Comparison of ENCODE assay signal across 8 cellular contexts in genomic region chr1:23567996-23568607, GRCh38. TPM values are rescaled to one million over a fixed set of nuclear protein-coding genes. Genes with fewer than 3 reads are reported as not detected.
A peak's percentile ranks its signal among the peaks of the same experiment; 100 is the strongest.
DNase-seq lines count a peak whose midpoint lies in the region; ATAC-seq and TF ChIP-seq lines count a peak whose summit lies in the region.

No MANE protein-coding gene starts in this region.

- TF ChIP-seq POLR2A in erythroblast (IDR thresholded peaks at IDR 0.05; ENCODE audit: low read length): no peak

- H3K4me3 Mint-ChIP-seq in activated T-helper 17 cell treated with anti-CD3 and anti-CD28 coated beads, Interleukin-2, amount 50 U/mL, for 72 hours: peak overlapping the region; percentile 68

- DNase-seq in right cardiac atrium (peak in 2 of 3 donors; percentile 83 to 84), retina (peak; percentile 69), dedifferentiated amniotic fluid mesenchymal stem cell (ENCODE audit: extremely low spot score) (no peak), GM19238 (ENCODE audit: insufficient read length, low spot score) (no peak), erythroblast (lab: John Stamatoyannopoulos, UW) (no peak)

- no peaks in the 10 kb centered on the region for H3K9me3 ChIP-seq in right cardiac atrium (ENCODE audit: control insufficient read depth, low read length)

- H3K27ac Mint-ChIP-seq in activated T-helper 17 cell treated with anti-CD3 and anti-CD28 coated beads, Interleukin-2, amount 50 U/mL, for 72 hours: peak overlapping the region; percentile 12

- peaks cover 6% of the 10 kb centered on the region for H3K4me1 Mint-ChIP-seq in activated T-helper 17 cell treated with anti-CD3 and anti-CD28 coated beads, Interleukin-2, amount 50 U/mL, for 72 hours

- peaks cover 16% of the 10 kb centered on the region for H3K27me3 Mint-ChIP-seq in activated T-helper 17 cell treated with anti-CD3 and anti-CD28 coated beads, Interleukin-2, amount 50 U/mL, for 72 hours

- ATAC-seq in activated T-helper 17 cell treated with anti-CD3 and anti-CD28 coated beads, Interleukin-2, amount 50 U/mL, for 72 hours (replicated peaks): no peak
- ATAC-seq in right cardiac atrium: peak; percentile 44 to 47
- ATAC-seq in GM19324 (IDR thresholded peaks at IDR 0.05; ENCODE audit: low FRiP score, unreplicated experiment): no peak

- H3K4me1 ChIP-seq in right cardiac atrium (ENCODE audit: control insufficient read depth, insufficient read depth, low read length): peaks cover 6% of the 10 kb centered on the region

- no peaks in the 10 kb centered on the region for H3K27me3 ChIP-seq in right cardiac atrium (ENCODE audit: control insufficient read depth, insufficient read depth)

- H3K4me3 ChIP-seq in GM08714 (ENCODE audit: low read length) (peak overlapping the region; percentile 35; the same call in 1 of the 2 replicates), right cardiac atrium (ENCODE audit: low read length) (peak overlapping the region; percentile 95)

- intact Hi-C loops in right cardiac atrium (cut with DNase I): no loop called here

- no peaks in the 10 kb centered on the region for H3K9me3 Mint-ChIP-seq in activated T-helper 17 cell treated with anti-CD3 and anti-CD28 coated beads, Interleukin-2, amount 50 U/mL, for 72 hours

- peak overlapping the region; percentile 87 for H3K27ac ChIP-seq in right cardiac atrium (ENCODE audit: low read length)

- peaks cover 6% of the 10 kb centered on the region for H3K36me3 Mint-ChIP-seq in activated T-helper 17 cell treated with anti-CD3 and anti-CD28 coated beads, Interleukin-2, amount 50 U/mL, for 72 hours (ENCODE audit: low read depth)

- WGBS in right cardiac atrium: 1% methylated on average over 66 of the region's 66 CpGs

RNA-seq across cellular contexts. Expression of gene ID3, which starts 8.8 kb away (rescaled TPM):
- total RNA-seq in activated T-helper 17 cell treated with anti-CD3 and anti-CD28 coated beads, Interleukin-2, amount 50 U/mL, for 72 hours: 10 to 100 TPM; 19.5 to 45.2 TPM
- 100 to 1,000 TPM; 162 to 225 (median 179) TPM for total RNA-seq in right cardiac atrium
- 208 TPM for polyA plus RNA-seq in right cardiac atrium

RNA-seq across cellular contexts. Expression of gene E2F2, which starts 37.1 kb away (rescaled TPM):
- total RNA-seq in activated T-helper 17 cell treated with anti-CD3 and anti-CD28 coated beads, Interleukin-2, amount 50 U/mL, for 72 hours: 10 to 100 TPM; 13.0 to 24.1 TPM
- total RNA-seq in right cardiac atrium: under 1 TPM in 3 of 4 donors, not detected in 1; 0.06 to 0.82 (median 0.40) TPM
- 0.05 TPM for polyA plus RNA-seq in right cardiac atrium

Comparison
In these comparisons a context has a peak if more than half of its experiments do, and no peak if none do; other contexts are left out.
1. ATAC-seq: peak in right cardiac atrium (2 of 2); none in activated T-helper 17 cell treated with anti-CD3 and anti-CD28 coated beads, Interleukin-2, amount 50 U/mL, for 72 hours (single experiment) and GM19324 (single experiment).
2. DNase-seq: peak in right cardiac atrium (2 of 3) and retina (single experiment); none in dedifferentiated amniotic fluid mesenchymal stem cell (single experiment), GM19238 (single experiment) and erythroblast (0 of 2).
3. RNA of gene E2F2, which starts 37.1 kb away (total RNA-seq): 13.0 to 24.1 TPM in activated T-helper 17 cell treated with anti-CD3 and anti-CD28 coated beads, Interleukin-2, amount 50 U/mL, for 72 hours; 0.06 to 0.82 TPM in right cardiac atrium; every median in the first group is over 4 times any median in the second.